In the genomic region with DNA sequence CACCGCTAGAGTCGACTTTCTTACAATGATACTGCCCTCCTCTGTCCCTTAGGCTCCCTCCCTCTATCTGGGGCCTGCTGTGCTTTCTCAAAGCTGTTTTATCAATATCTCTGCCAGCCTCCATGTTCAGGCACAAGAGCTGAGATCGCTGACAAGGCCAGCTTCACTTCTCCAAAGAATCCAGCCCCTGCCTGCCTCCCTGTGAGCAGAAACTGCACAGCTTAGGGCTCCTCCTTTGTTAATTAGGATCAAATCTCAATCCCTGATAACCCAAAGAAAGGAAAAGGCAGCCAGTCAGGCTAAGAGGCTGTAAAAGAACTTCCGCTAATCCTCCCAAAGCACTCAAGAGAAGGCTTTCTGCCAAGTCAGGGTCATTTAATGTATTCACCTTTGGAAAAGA, we compare ENCODE assay signal across 19 cellular contexts.
DNase-seq lines count a peak whose midpoint lies in the region; ATAC-seq and TF ChIP-seq lines count a peak whose summit lies in the region.
"Had no signal": no experiment of that assay in that cellular context is flagged by ENCODE, and none has a peak within 500 bp of the region (broad histone marks: within the 10 kb centered on the region; RNA-seq: fewer than 3 reads in every experiment).

No MANE protein-coding gene starts in this region.

- DNase-seq in MV-4-11 (lab: John Stamatoyannopoulos, UW) (peak; percentile 3), ecto neural progenitor cell (ENCODE audit: low spot score) (peak; percentile 60), neural progenitor cell (ENCODE audit: low spot score) (peak; percentile 80), HFFc6 (no peak)
- DNase-seq: activated CD8-positive, alpha-beta memory T cell treated with anti-CD3 and anti-CD28 coated beads for 24 hours; activated naive CD4-positive, alpha-beta T cell treated with anti-CD3 and anti-CD28 coated beads for 36 hours; activated T-cell treated with anti-CD3 and anti-CD28 coated beads, Interleukin-2, amount 50 U/mL, for 4 hours; Caco-2; NCI-H146; psoas muscle; stimulated activated CD4-positive, alpha-beta T cell treated with anti-CD3 and anti-CD28 coated beads, Interleukin-4, amount 100 ng/mL, for 4 hours; stomach; trophoblast cell had no signal

- peaks cover 0 to 35% (median 9%) of the 10 kb centered on the region in 11 experiments; a peak in 15 of 22 replicates for H3K9me3 ChIP-seq in BLaER1 treated with 17β-estradiol and CSF1 and Interleukin-3, amounts not matched to agents 10 nM and 100 nM (replicated peaks in 1 of 11)
- no peaks in the 10 kb centered on the region for H3K9me3 ChIP-seq in neural progenitor cell (ENCODE audit: low read depth)
- H3K9me3 ChIP-seq: Caco-2, esophagus muscularis mucosa, psoas muscle, stomach had no signal

- TF ChIP-seq CTCF in neural progenitor cell (IDR thresholded peaks at IDR 0.05) = peak; percentile 40
- no peak for TF ChIP-seq CTCF in HFFc6 (IDR thresholded peaks at IDR 0.05)

- ATAC-seq in HG03196 (IDR thresholded peaks at IDR 0.05; ENCODE audit: unreplicated experiment) (no peak), GM18511 (IDR thresholded peaks at IDR 0.05; ENCODE audit: unreplicated experiment) (no peak)
- ATAC-seq: activated CD4-positive, CD25-positive, alpha-beta regulatory T cell treated with anti-CD3 and anti-CD28 coated beads, Interleukin-2, amount 50 U/mL, for 24 hours; activated T-cell treated with anti-CD3 and anti-CD28 coated beads, Interleukin-2, amount 50 U/mL, for 4 hours; psoas muscle had no signal

- H4K20me1 ChIP-seq in BLaER1 treated with 17β-estradiol and CSF1 and Interleukin-3, amounts not matched to agents 10 nM and 100 nM = no peaks in the 10 kb centered on the region
- H4K20me1 ChIP-seq in neural progenitor cell (ENCODE audit: low read depth) = no peaks in the 10 kb centered on the region

- H3K27me3 Mint-ChIP-seq in neural progenitor cell (ENCODE audit: insufficient read depth, low read depth) = peaks cover 4% of the 10 kb centered on the region
- peaks cover 5% of the 10 kb centered on the region; the same call in 1 of the 2 replicates for H3K27me3 Mint-ChIP-seq in HFFc6 (ENCODE audit: insufficient read depth)

- H3K9ac ChIP-seq in BLaER1 treated with 17β-estradiol and CSF1 and Interleukin-3, amounts not matched to agents 10 nM and 100 nM = peak overlapping the region in 3 of 11 experiments; percentile 23 to 68 (median 47); a peak in 3 of 22 replicates
- no peak overlapping the region for H3K9ac ChIP-seq in neural progenitor cell

- H3K9me3 Mint-ChIP-seq in neural progenitor cell = peaks cover 2% of the 10 kb centered on the region
- H3K9me3 Mint-ChIP-seq in HFFc6 = no peaks in the 10 kb centered on the region
- H3K9me3 Mint-ChIP-seq: activated T-cell treated with anti-CD3 and anti-CD28 coated beads, Interleukin-2, amount 50 U/mL, for 4 hours; neural crest cell had no signal

- no peaks in the 10 kb centered on the region for H3K27me3 ChIP-seq in BLaER1 treated with 17β-estradiol and CSF1 and Interleukin-3, amounts not matched to agents 10 nM and 100 nM
- no peaks in the 10 kb centered on the region for H3K27me3 ChIP-seq in neural progenitor cell
- H3K27me3 ChIP-seq: esophagus muscularis mucosa, stomach had no signal

- peaks cover 0 to 80% (median 27%) of the 10 kb centered on the region in 10 experiments; a peak in 14 of 20 replicates for H3K4me1 ChIP-seq in BLaER1 treated with 17β-estradiol and CSF1 and Interleukin-3, amounts not matched to agents 10 nM and 100 nM
- H3K4me1 ChIP-seq in neural progenitor cell = peaks cover 18% of the 10 kb centered on the region
- H3K4me1 ChIP-seq: Caco-2, esophagus muscularis mucosa, psoas muscle, stomach had no signal

- H3K27ac Mint-ChIP-seq in neural progenitor cell (peak overlapping the region; percentile 65), HFFc6 (no peak overlapping the region)
- H3K27ac Mint-ChIP-seq: activated naive CD4-positive, alpha-beta T cell treated with anti-CD3 and anti-CD28 coated beads for 36 hours had no signal

- peak overlapping the region in 7 of 11 experiments; percentile 10 to 91 (median 74); a peak in 13 of 22 replicates for H3K27ac ChIP-seq in BLaER1 treated with 17β-estradiol and CSF1 and Interleukin-3, amounts not matched to agents 10 nM and 100 nM
- H3K27ac ChIP-seq in neural progenitor cell = no peak overlapping the region
- H3K27ac ChIP-seq: esophagus muscularis mucosa, psoas muscle, stomach had no signal

- H3K79me2 ChIP-seq in neural progenitor cell (ENCODE audit: low read depth) = no peaks in the 10 kb centered on the region

- H3K4me3 ChIP-seq in BLaER1 treated with 17β-estradiol and CSF1 and Interleukin-3, amounts not matched to agents 10 nM and 100 nM = no peak overlapping the region
- H3K4me3 ChIP-seq in neural progenitor cell = no peak overlapping the region
- H3K4me3 ChIP-seq: esophagus muscularis mucosa, psoas muscle, stomach had no signal

- H2AFZ ChIP-seq in neural progenitor cell (replicated peaks) = no peak overlapping the region

- peak overlapping the region in 4 of 11 experiments; percentile 68 to 84 (median 74); a peak in 8 of 22 replicates for H3K4me2 ChIP-seq in BLaER1 treated with 17β-estradiol and CSF1 and Interleukin-3, amounts not matched to agents 10 nM and 100 nM
- peak overlapping the region; percentile 56 for H3K4me2 ChIP-seq in neural progenitor cell

- H3K4me3 Mint-ChIP-seq in neural progenitor cell (no peak overlapping the region), HFFc6 (no peak overlapping the region)
- H3K4me3 Mint-ChIP-seq: activated naive CD4-positive, alpha-beta T cell treated with anti-CD3 and anti-CD28 coated beads for 36 hours; activated T-cell treated with anti-CD3 and anti-CD28 coated beads, Interleukin-2, amount 50 U/mL, for 4 hours; neural crest cell had no signal

- H3K36me3 ChIP-seq in BLaER1 treated with 17β-estradiol and CSF1 and Interleukin-3, amounts not matched to agents 10 nM and 100 nM = no peaks in the 10 kb centered on the region
- no peaks in the 10 kb centered on the region for H3K36me3 ChIP-seq in neural progenitor cell
- H3K36me3 ChIP-seq: esophagus muscularis mucosa, stomach had no signal

- H3K4me1 Mint-ChIP-seq in neural progenitor cell = peaks cover 20% of the 10 kb centered on the region
- no peaks in the 10 kb centered on the region for H3K4me1 Mint-ChIP-seq in HFFc6 (ENCODE audit: low read depth)

- H3K36me3 Mint-ChIP-seq in neural progenitor cell (no peaks in the 10 kb centered on the region), HFFc6 (ENCODE audit: low read depth) (no peaks in the 10 kb centered on the region)

- peaks cover 15% of the 10 kb centered on the region for H3F3A ChIP-seq in neural progenitor cell (ENCODE audit: low read depth)
